Comparison of ENCODE assay signal across 14 cellular contexts in genomic region chr17:60165976-60166375, GRCh38. TPM values are rescaled to one million over a fixed set of nuclear protein-coding genes. Genes with fewer than 3 reads are reported as not detected.
DNase-seq lines count a peak whose midpoint lies in the region; ATAC-seq and TF ChIP-seq lines count a peak whose summit lies in the region.
"Had no signal": no experiment of that assay in that cellular context is flagged by ENCODE, and none has a peak within 500 bp of the region (broad histone marks: within the 10 kb centered on the region; RNA-seq: fewer than 3 reads in every experiment).

No MANE protein-coding gene starts in this region.

- H3K27me3 ChIP-seq in MG63: no peaks in the 10 kb centered on the region
- H3K27me3 ChIP-seq: right atrium auricular region had no signal

- intact Hi-C loops in activated CD4-positive, alpha-beta T cell treated with anti-CD3 and anti-CD28 coated beads for 36 hours (cut with DNase I, micrococcal nuclease): no loop called here
- intact Hi-C loops in activated CD8-positive, alpha-beta T cell treated with anti-CD3 and anti-CD28 coated beads for 36 hours (cut with micrococcal nuclease): no loop called here
- intact Hi-C loops in activated T-helper 2 cell treated with anti-CD3 and anti-CD28 coated beads, Interferon-gamma antibody, Interleukin-2, Interleukin-4, amounts not matched to agents 10 μg/mL and 5 μg/mL and 100 μg/mL, durations not matched to agents 14 hours and 24 hours and 36 hours (cut with micrococcal nuclease): no loop called here

- POLR2A ChIA-PET in activated CD4-positive, alpha-beta T cell treated with anti-CD3 and anti-CD28 coated beads for 36 hours (lab: Charles Lee): no interaction called here
- POLR2A ChIA-PET in activated CD8-positive, alpha-beta T cell treated with anti-CD3 and anti-CD28 coated beads for 36 hours (lab: Charles Lee): no interaction called here

- TF ChIP-seq CTCF in activated CD8-positive, alpha-beta T cell treated with anti-CD3 and anti-CD28 coated beads for 36 hours (IDR thresholded peaks at IDR 0.05): no peak

- H3K27ac Mint-ChIP-seq in activated CD4-positive, alpha-beta T cell treated with anti-CD3 and anti-CD28 coated beads for 36 hours: no peak overlapping the region
- peak overlapping the region; percentile 46 for H3K27ac Mint-ChIP-seq in activated CD8-positive, alpha-beta T cell treated with anti-CD3 and anti-CD28 coated beads for 36 hours
- H3K27ac Mint-ChIP-seq in activated T-helper 2 cell treated with anti-CD3 and anti-CD28 coated beads, Interferon-gamma antibody, Interleukin-2, Interleukin-4, amounts not matched to agents 10 μg/mL and 5 μg/mL and 100 μg/mL, durations not matched to agents 14 hours and 24 hours and 36 hours: no peak overlapping the region

- H3K9me3 Mint-ChIP-seq in activated CD4-positive, alpha-beta T cell treated with anti-CD3 and anti-CD28 coated beads for 36 hours (ENCODE audit: low read depth): no peaks in the 10 kb centered on the region
- H3K9me3 Mint-ChIP-seq in activated CD8-positive, alpha-beta T cell treated with anti-CD3 and anti-CD28 coated beads for 36 hours: no peaks in the 10 kb centered on the region
- H3K9me3 Mint-ChIP-seq in activated T-helper 2 cell treated with anti-CD3 and anti-CD28 coated beads, Interferon-gamma antibody, Interleukin-2, Interleukin-4, amounts not matched to agents 10 μg/mL and 5 μg/mL and 100 μg/mL, durations not matched to agents 14 hours and 24 hours and 36 hours: no peaks in the 10 kb centered on the region

- no peak overlapping the region for H3K4me3 Mint-ChIP-seq in activated CD4-positive, alpha-beta T cell treated with anti-CD3 and anti-CD28 coated beads for 36 hours
- H3K4me3 Mint-ChIP-seq in activated CD8-positive, alpha-beta T cell treated with anti-CD3 and anti-CD28 coated beads for 36 hours: no peak overlapping the region
- H3K4me3 Mint-ChIP-seq in activated T-helper 2 cell treated with anti-CD3 and anti-CD28 coated beads, Interferon-gamma antibody, Interleukin-2, Interleukin-4, amounts not matched to agents 10 μg/mL and 5 μg/mL and 100 μg/mL, durations not matched to agents 14 hours and 24 hours and 36 hours (ENCODE audit: low read depth): no peak overlapping the region

- no peaks in the 10 kb centered on the region for H3K36me3 Mint-ChIP-seq in activated CD4-positive, alpha-beta T cell treated with anti-CD3 and anti-CD28 coated beads for 36 hours (ENCODE audit: low read depth)
- no peaks in the 10 kb centered on the region for H3K36me3 Mint-ChIP-seq in activated CD8-positive, alpha-beta T cell treated with anti-CD3 and anti-CD28 coated beads for 36 hours (ENCODE audit: low read depth)
- H3K36me3 Mint-ChIP-seq in activated T-helper 2 cell treated with anti-CD3 and anti-CD28 coated beads, Interferon-gamma antibody, Interleukin-2, Interleukin-4, amounts not matched to agents 10 μg/mL and 5 μg/mL and 100 μg/mL, durations not matched to agents 14 hours and 24 hours and 36 hours (ENCODE audit: low read depth): no peaks in the 10 kb centered on the region

- DNase-seq in activated CD4-positive, alpha-beta T cell treated with anti-CD3 and anti-CD28 coated beads for 36 hours: peak; percentile 50
- no peak for DNase-seq in activated CD4-positive, alpha-beta T cell treated with anti-CD3 and anti-CD28 coated beads, Interleukin-2, amount 50 U/mL, for 4 hours
- DNase-seq in HuH-7.5 (ENCODE audit: low spot score) (peak; percentile 25), myocyte (ENCODE audit: low read depth) (peak; percentile 79), NCI-H146 (lab: John Stamatoyannopoulos, UW) (no peak), MG63 (no peak)
- peak; percentile 63 for DNase-seq in activated CD8-positive, alpha-beta T cell treated with anti-CD3 and anti-CD28 coated beads for 36 hours
- DNase-seq in activated T-helper 2 cell treated with anti-CD3 and anti-CD28 coated beads, Interferon-gamma antibody, Interleukin-2, Interleukin-4, amounts not matched to agents 10 μg/mL and 5 μg/mL and 100 μg/mL, durations not matched to agents 14 hours and 24 hours and 36 hours (ENCODE audit: low spot score): no peak
- DNase-seq: midbrain, NCI-H2227 treated with DMSO at 0.1 percent for 48 hours had no signal

- peak; percentile 67 for ATAC-seq in activated CD4-positive, alpha-beta T cell treated with anti-CD3 and anti-CD28 coated beads for 36 hours
- ATAC-seq in activated CD8-positive, alpha-beta T cell treated with anti-CD3 and anti-CD28 coated beads for 36 hours: peak; percentile 84

- CTCF ChIA-PET in activated CD4-positive, alpha-beta T cell treated with anti-CD3 and anti-CD28 coated beads for 36 hours (lab: Charles Lee): no interaction called here
- CTCF ChIA-PET in activated CD8-positive, alpha-beta T cell treated with anti-CD3 and anti-CD28 coated beads for 36 hours (lab: Charles Lee): no interaction called here

- peaks cover 5% of the 10 kb centered on the region for H3K27me3 Mint-ChIP-seq in activated CD4-positive, alpha-beta T cell treated with anti-CD3 and anti-CD28 coated beads for 36 hours
- peaks cover 2% of the 10 kb centered on the region for H3K27me3 Mint-ChIP-seq in activated CD8-positive, alpha-beta T cell treated with anti-CD3 and anti-CD28 coated beads for 36 hours
- no peaks in the 10 kb centered on the region for H3K27me3 Mint-ChIP-seq in activated T-helper 2 cell treated with anti-CD3 and anti-CD28 coated beads, Interferon-gamma antibody, Interleukin-2, Interleukin-4, amounts not matched to agents 10 μg/mL and 5 μg/mL and 100 μg/mL, durations not matched to agents 14 hours and 24 hours and 36 hours (ENCODE audit: low read depth)

- no peaks in the 10 kb centered on the region for H3K9me3 ChIP-seq in MG63
- H3K9me3 ChIP-seq: right atrium auricular region had no signal

- no peak overlapping the region for H3K4me3 ChIP-seq in MG63
- H3K4me3 ChIP-seq: right atrium auricular region, SK-N-MC had no signal

- H3K36me3 ChIP-seq in MG63: no peaks in the 10 kb centered on the region
- H3K36me3 ChIP-seq: right atrium auricular region had no signal

- H3K4me1 Mint-ChIP-seq in activated CD4-positive, alpha-beta T cell treated with anti-CD3 and anti-CD28 coated beads for 36 hours: peaks cover 24% of the 10 kb centered on the region
- H3K4me1 Mint-ChIP-seq in activated CD8-positive, alpha-beta T cell treated with anti-CD3 and anti-CD28 coated beads for 36 hours (ENCODE audit: low read depth): peaks cover 22% of the 10 kb centered on the region
- H3K4me1 Mint-ChIP-seq in activated T-helper 2 cell treated with anti-CD3 and anti-CD28 coated beads, Interferon-gamma antibody, Interleukin-2, Interleukin-4, amounts not matched to agents 10 μg/mL and 5 μg/mL and 100 μg/mL, durations not matched to agents 14 hours and 24 hours and 36 hours (ENCODE audit: low read depth): peaks cover 25% of the 10 kb centered on the region

RNA-seq across cellular contexts. Expression of gene CA4, which starts 16.2 kb away (rescaled TPM):
- not detected for total RNA-seq in activated CD4-positive, alpha-beta T cell treated with anti-CD3 and anti-CD28 coated beads for 36 hours
- not detected for total RNA-seq in activated CD8-positive, alpha-beta T cell treated with anti-CD3 and anti-CD28 coated beads for 36 hours
- not detected in 2 replicates for total RNA-seq in myocyte
- polyA plus RNA-seq in myocyte (2012): not detected
- total RNA-seq in activated T-helper 2 cell treated with anti-CD3 and anti-CD28 coated beads, Interferon-gamma antibody, Interleukin-2, Interleukin-4, amounts not matched to agents 10 μg/mL and 5 μg/mL and 100 μg/mL, durations not matched to agents 14 hours and 24 hours and 36 hours: not detected in 2 replicates
- 1.9 TPM in 1 of 2 replicates, not detected in the other for total RNA-seq in MG63 (2014; rRNA removed; shearing (Covaris generic); ENCODE audit: low replicate concordance)
- total RNA-seq: fibroblast of villous mesenchyme had no signal
- polyA plus RNA-seq: AG04450 had no signal

Comparison
In these comparisons a context has a peak if more than half of its experiments do, and no peak if none do; other contexts are left out.
1. DNase-seq: peak in activated CD4-positive, alpha-beta T cell treated with anti-CD3 and anti-CD28 coated beads for 36 hours (single experiment), HuH-7.5 (single experiment), activated CD8-positive, alpha-beta T cell treated with anti-CD3 and anti-CD28 coated beads for 36 hours (single experiment) and myocyte (single experiment); none in activated CD4-positive, alpha-beta T cell treated with anti-CD3 and anti-CD28 coated beads, Interleukin-2, amount 50 U/mL, for 4 hours (0 of 2), NCI-H146 (single experiment), activated T-helper 2 cell treated with anti-CD3 and anti-CD28 coated beads, Interferon-gamma antibody, Interleukin-2, Interleukin-4, amounts not matched to agents 10 μg/mL and 5 μg/mL and 100 μg/mL, durations not matched to agents 14 hours and 24 hours and 36 hours (single experiment) and MG63 (single experiment).